ENCODE assay signal across 15 cellular contexts in genomic region chr6:117534974-117535373, GRCh38.
"Had no signal": no experiment of that assay in that cellular context is flagged by ENCODE, and none has a peak within 500 bp of the region (broad histone marks: within the 10 kb centered on the region; RNA-seq: fewer than 3 reads in every experiment).

No MANE protein-coding gene starts in this region.

- H3K4me3 ChIP-seq: cardiac muscle cell, stomach had no signal

- H3K27ac Mint-ChIP-seq: activated CD8-positive, alpha-beta T cell treated with anti-CD3 and anti-CD28 coated beads for 36 hours; activated T-cell treated with anti-CD3 and anti-CD28 coated beads, Interleukin-2, amount 50 U/mL, for 72 hours had no signal

- DNase-seq: activated CD8-positive, alpha-beta memory T cell treated with anti-CD3 and anti-CD28 coated beads, Interleukin-2, amount 50 U/mL, for 4 hours; activated CD8-positive, alpha-beta T cell treated with anti-CD3 and anti-CD28 coated beads for 36 hours; activated naive CD4-positive, alpha-beta T cell; activated T-cell treated with anti-CD3 and anti-CD28 coated beads, Interleukin-2, amount 50 U/mL, for 72 hours; cortex of kidney; effector memory CD4-positive, alpha-beta T cell; left colon; midbrain; stimulated activated CD4-positive, alpha-beta T cell treated with anti-CD3 and anti-CD28 coated beads, Interleukin-15, amount 100 ng/mL, for 24 hours; stimulated activated CD4-positive, alpha-beta T cell treated with anti-CD3 and anti-CD28 coated beads, Interleukin-4, amount 100 ng/mL, for 4 hours; stomach; T-helper 1 cell had no signal

- H3K27me3 ChIP-seq: cardiac muscle cell, stomach had no signal

- H3K4me1 ChIP-seq: stomach had no signal

- H3K9me3 ChIP-seq: neutrophil, stomach had no signal

- H3K36me3 ChIP-seq: cardiac muscle cell, neutrophil had no signal

- H3K4me3 Mint-ChIP-seq: activated CD8-positive, alpha-beta T cell treated with anti-CD3 and anti-CD28 coated beads for 36 hours; activated T-cell treated with anti-CD3 and anti-CD28 coated beads, Interleukin-2, amount 50 U/mL, for 72 hours had no signal

- H3K9me3 Mint-ChIP-seq: activated CD8-positive, alpha-beta T cell treated with anti-CD3 and anti-CD28 coated beads for 36 hours; activated T-cell treated with anti-CD3 and anti-CD28 coated beads, Interleukin-2, amount 50 U/mL, for 72 hours had no signal

- H3K27ac ChIP-seq: cardiac muscle cell, neutrophil, stomach, VCaP had no signal

- ATAC-seq: activated CD8-positive, alpha-beta T cell treated with anti-CD3 and anti-CD28 coated beads for 36 hours; activated T-cell treated with anti-CD3 and anti-CD28 coated beads, Interleukin-2, amount 50 U/mL, for 72 hours; left colon had no signal
